16 cellular contexts compared by ENCODE assay signal in the genomic region with DNA sequence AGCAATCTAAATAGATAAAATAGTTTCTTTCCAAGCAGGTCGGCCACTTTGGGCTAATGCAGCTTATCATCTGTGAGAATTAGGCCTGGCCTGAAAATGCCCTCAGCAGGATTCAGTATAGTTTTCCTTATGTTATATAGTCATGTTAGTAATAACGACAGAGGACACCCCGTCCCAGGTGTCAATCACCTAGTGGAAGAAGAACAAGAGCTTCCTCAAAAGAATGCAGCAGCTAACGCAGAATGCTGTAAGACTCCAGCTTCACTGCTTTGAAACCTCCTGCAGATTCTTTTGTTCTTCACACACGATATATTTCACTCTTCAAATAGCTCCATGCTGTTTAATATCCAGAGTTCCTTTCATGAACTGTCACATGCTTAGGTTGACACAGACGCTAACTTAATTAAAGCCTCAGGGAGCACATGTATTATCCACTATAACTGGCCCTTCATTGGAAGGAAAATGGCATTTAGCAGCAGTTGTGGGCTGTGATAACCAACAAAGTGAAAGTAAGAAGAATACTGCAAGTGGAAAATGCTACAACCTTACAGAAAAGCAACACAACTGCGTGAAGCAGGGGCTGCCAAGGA.
A peak's percentile ranks its signal among the peaks of the same experiment; 100 is the strongest.
DNase-seq lines count a peak whose midpoint lies in the region; ATAC-seq and TF ChIP-seq lines count a peak whose summit lies in the region.
"Had no signal": no experiment of that assay in that cellular context is flagged by ENCODE, and none has a peak within 500 bp of the region (broad histone marks: within the 10 kb centered on the region; RNA-seq: fewer than 3 reads in every experiment).

No MANE protein-coding gene starts in this region.

- ATAC-seq in left colon (no peak), GM18907 (IDR thresholded peaks at IDR 0.05; ENCODE audit: unreplicated experiment) (no peak)
- ATAC-seq: body of pancreas; GM12878; naive thymus-derived CD4-positive, alpha-beta T cell; T-cell had no signal

- peaks cover 28% of the 10 kb centered on the region for H3K4me1 Mint-ChIP-seq in endodermal cell
- peaks cover 3% of the 10 kb centered on the region for H3K4me1 Mint-ChIP-seq in activated T-cell treated with anti-CD3 and anti-CD28 coated beads, Interleukin-2, amount 50 U/mL, for 24 hours (ENCODE audit: low read depth)

- no peak overlapping the region for H3K27ac Mint-ChIP-seq in endodermal cell
- H3K27ac Mint-ChIP-seq in activated T-cell treated with anti-CD3 and anti-CD28 coated beads, Interleukin-2, amount 50 U/mL, for 24 hours: no peak overlapping the region
- H3K27ac Mint-ChIP-seq: activated T-helper 1 cell treated with anti-CD3 and anti-CD28 coated beads, Interleukin-12 subunit alpha, Interleukin-12 subunit beta, Interleukin-2, Interleukin-4 antibody, amounts not matched to agents 30 ng/mL and 10 ng/mL and 1 ng/mL, durations not matched to agents 14 hours and 24 hours and 36 hours; naive thymus-derived CD4-positive, alpha-beta T cell; T-cell had no signal

- no peak overlapping the region for H2AFZ ChIP-seq in neuron (ENCODE audit: low read depth, low read length)

- no peak overlapping the region for H3K9ac ChIP-seq in endodermal cell (ENCODE audit: extremely low read depth, low read length, poor library complexity, severe bottlenecking)

- intact Hi-C loops in left colon (cut with DNase I, micrococcal nuclease): no loop called here

- H3K9me3 Mint-ChIP-seq in endodermal cell: peaks cover 15% of the 10 kb centered on the region
- no peaks in the 10 kb centered on the region for H3K9me3 Mint-ChIP-seq in activated T-cell treated with anti-CD3 and anti-CD28 coated beads, Interleukin-2, amount 50 U/mL, for 24 hours
- H3K9me3 Mint-ChIP-seq: activated T-helper 1 cell treated with anti-CD3 and anti-CD28 coated beads, Interleukin-12 subunit alpha, Interleukin-12 subunit beta, Interleukin-2, Interleukin-4 antibody, amounts not matched to agents 30 ng/mL and 10 ng/mL and 1 ng/mL, durations not matched to agents 14 hours and 24 hours and 36 hours; T-cell had no signal

- H3K9me3 ChIP-seq in endodermal cell (ENCODE audit: control insufficient read depth, low read length): no peaks in the 10 kb centered on the region
- peaks cover 1% of the 10 kb centered on the region for H3K9me3 ChIP-seq in neuron (ENCODE audit: low read length)
- H3K9me3 ChIP-seq: body of pancreas, vagina had no signal

- H3K27ac ChIP-seq in endodermal cell (ENCODE audit: low read depth, low read length): peak overlapping the region; percentile 87
- H3K27ac ChIP-seq: body of pancreas, vagina had no signal

- peaks cover 5% of the 10 kb centered on the region for H3K27me3 ChIP-seq in endodermal cell (ENCODE audit: control insufficient read depth, insufficient read depth, low read length, poor library complexity, severe bottlenecking)
- no peaks in the 10 kb centered on the region for H3K27me3 ChIP-seq in neuron (ENCODE audit: insufficient read depth, low read length)
- H3K27me3 ChIP-seq: body of pancreas, vagina had no signal

- no peak overlapping the region for H3K4me3 Mint-ChIP-seq in endodermal cell
- no peak overlapping the region for H3K4me3 Mint-ChIP-seq in activated T-cell treated with anti-CD3 and anti-CD28 coated beads, Interleukin-2, amount 50 U/mL, for 24 hours
- H3K4me3 Mint-ChIP-seq: activated T-helper 1 cell treated with anti-CD3 and anti-CD28 coated beads, Interleukin-12 subunit alpha, Interleukin-12 subunit beta, Interleukin-2, Interleukin-4 antibody, amounts not matched to agents 30 ng/mL and 10 ng/mL and 1 ng/mL, durations not matched to agents 14 hours and 24 hours and 36 hours; T-cell had no signal

- no peaks in the 10 kb centered on the region for H3K36me3 Mint-ChIP-seq in endodermal cell (ENCODE audit: low read depth)
- no peaks in the 10 kb centered on the region for H3K36me3 Mint-ChIP-seq in activated T-cell treated with anti-CD3 and anti-CD28 coated beads, Interleukin-2, amount 50 U/mL, for 24 hours (ENCODE audit: low read depth)
- H3K36me3 Mint-ChIP-seq: naive thymus-derived CD4-positive, alpha-beta T cell; T-cell had no signal

- TF ChIP-seq CTCF in endodermal cell (conservative IDR thresholded peaks at IDR 0.05): no peak

- peaks cover 13% of the 10 kb centered on the region for H3K27me3 Mint-ChIP-seq in endodermal cell (ENCODE audit: insufficient read depth)
- H3K27me3 Mint-ChIP-seq in activated T-cell treated with anti-CD3 and anti-CD28 coated beads, Interleukin-2, amount 50 U/mL, for 24 hours: no peaks in the 10 kb centered on the region
- H3K27me3 Mint-ChIP-seq: T-cell had no signal

- H3K4me1 ChIP-seq in endodermal cell (ENCODE audit: control insufficient read depth, insufficient read depth, low read length) (peaks cover 13% of the 10 kb centered on the region), neuron (ENCODE audit: insufficient read depth, low read length) (peaks cover 51% of the 10 kb centered on the region)
- H3K4me1 ChIP-seq: body of pancreas had no signal

- H3K4me3 ChIP-seq in endodermal cell (ENCODE audit: low read length): peak overlapping the region; percentile 25
- peak overlapping the region; percentile 36 for H3K4me3 ChIP-seq in neuron (ENCODE audit: low read length)
- H3K4me3 ChIP-seq: body of pancreas, GM12878, vagina had no signal

- DNase-seq in COR-L47 (lab: John Stamatoyannopoulos, UW) (peak; percentile 90), NCI-H748 (lab: John Stamatoyannopoulos, UW; ENCODE audit: unreplicated experiment) (peak; percentile 95), endodermal cell (peak; percentile 57), left colon (no peak)
- no peak for DNase-seq in activated T-cell treated with anti-CD3 and anti-CD28 coated beads, Interleukin-2, amount 50 U/mL, for 24 hours
- no peak for DNase-seq in stimulated activated CD8-positive, alpha-beta memory T cell treated with anti-CD3 and anti-CD28 coated beads, Interleukin-4, amount 100 ng/mL, for 48 hours
- DNase-seq: activated CD4-positive, alpha-beta T cell treated with anti-CD3 and anti-CD28 coated beads for 4 hours; body of pancreas; DND-41; naive thymus-derived CD4-positive, alpha-beta T cell; T-cell had no signal

- H3K36me3 ChIP-seq in endodermal cell (ENCODE audit: control insufficient read depth, insufficient read depth, low read length) (no peaks in the 10 kb centered on the region), neuron (ENCODE audit: insufficient read depth, low read length) (no peaks in the 10 kb centered on the region)
- H3K36me3 ChIP-seq: vagina had no signal

- WGBS in endodermal cell (ENCODE audit: insufficient coverage in 1 of 2, insufficient read length in 1 of 2), 2 experiments: 30 to 53% methylated on average over 6 to 7 of the region's 7 CpGs

Comparison
In these comparisons a context has a peak if more than half of its experiments do, and no peak if none do; other contexts are left out.
1. DNase-seq: peak in COR-L47 (single experiment), NCI-H748 (single experiment) and endodermal cell (single experiment); none in left colon (0 of 2), activated T-cell treated with anti-CD3 and anti-CD28 coated beads, Interleukin-2, amount 50 U/mL, for 24 hours (single experiment) and stimulated activated CD8-positive, alpha-beta memory T cell treated with anti-CD3 and anti-CD28 coated beads, Interleukin-4, amount 100 ng/mL, for 48 hours (single experiment).